Comparison of ENCODE assay signal across 25 cellular contexts in the genomic region with DNA sequence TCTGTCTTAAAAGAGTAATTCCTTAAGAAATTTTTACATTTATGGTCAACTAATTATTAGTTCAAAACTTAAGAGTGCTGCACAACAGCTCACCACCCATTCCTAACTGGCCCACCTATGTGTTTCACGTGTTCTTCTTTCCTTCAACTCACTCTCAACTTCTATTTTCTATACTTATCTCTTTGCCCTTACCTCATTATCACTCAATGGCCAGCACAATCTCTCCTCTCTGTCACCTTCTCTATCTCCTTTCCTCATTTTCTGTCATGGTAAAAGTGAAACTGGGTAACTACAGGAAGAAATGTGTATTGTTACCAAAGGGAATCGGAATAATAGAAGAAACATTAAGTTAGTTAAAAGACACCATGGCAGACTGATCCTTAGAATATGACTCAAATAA. TPM values are rescaled to one million over a fixed set of nuclear protein-coding genes. Genes with fewer than 3 reads are reported as not detected.
DNase-seq lines count a peak whose midpoint lies in the region; ATAC-seq, FAIRE-seq and TF ChIP-seq lines count a peak whose summit lies in the region.
"Had no signal": no experiment of that assay in that cellular context is flagged by ENCODE, and none has a peak within 500 bp of the region (broad histone marks: within the 10 kb centered on the region; RNA-seq: fewer than 3 reads in every experiment).

No MANE protein-coding gene starts in this region.

- H3K4me2 ChIP-seq in K562 (ENCODE audit: insufficient read depth, low read length) (peak overlapping the region; percentile 19; the same call in 1 of the 2 replicates), neural progenitor cell (peak overlapping the region; percentile 77), GM23248 (ENCODE audit: unreplicated experiment) (no peak overlapping the region)
- H3K4me2 ChIP-seq: BLaER1 had no signal

- H3K79me2 ChIP-seq in K562 (ENCODE audit: control insufficient read depth, insufficient read depth, low read length) (no peaks in the 10 kb centered on the region; the same call in 2 of the 3 replicates), neural progenitor cell (ENCODE audit: low read depth) (no peaks in the 10 kb centered on the region), GM23248 (ENCODE audit: insufficient read depth) (peaks cover 8% of the 10 kb centered on the region; the same call in 1 of the 2 replicates)

- no peaks in the 10 kb centered on the region for H3K27me3 ChIP-seq in K562 (ENCODE audit: control insufficient read depth in 2 of 2, insufficient read depth in 2 of 2, low read length in 2 of 2)
- no peaks in the 10 kb centered on the region for H3K27me3 ChIP-seq in neural progenitor cell
- H3K27me3 ChIP-seq in GM23248 (replicated peaks; ENCODE audit: insufficient read depth), result no peaks in the 10 kb centered on the region
- H3K27me3 ChIP-seq in body of pancreas, result no peaks in the 10 kb centered on the region
- H3K27me3 ChIP-seq: BE2C, BLaER1 had no signal

- no TSS peak for BruUV-seq in K562 (replicated peaks; lab: Mats Ljungman, UMichigan)

- no peak for FAIRE-seq in K562 (lab: Jason Lieb, UNC)
- FAIRE-seq: A204.1, G401.6, GM12891, GM19239 had no signal

- no peaks in the 10 kb centered on the region; the same call in 1 of the 2 replicates for H3K9me2 ChIP-seq in GM23248 (ENCODE audit: insufficient read depth)

- H3K9me3 ChIP-seq in K562 (replicated peaks; ENCODE audit: control insufficient read depth, insufficient read depth, low read depth, low read length), result no peaks in the 10 kb centered on the region
- H3K9me3 ChIP-seq in neural progenitor cell (ENCODE audit: low read depth), result peaks cover 10% of the 10 kb centered on the region
- no peaks in the 10 kb centered on the region for H3K9me3 ChIP-seq in GM23248 (ENCODE audit: low read depth)
- H3K9me3 ChIP-seq in body of pancreas, result no peaks in the 10 kb centered on the region
- H3K9me3 ChIP-seq: BE2C, BLaER1, Caco-2 had no signal

- POLR2A ChIA-PET in K562 (lab: Yijun Ruan, JAX), result no interaction called here

- H3K9me1 ChIP-seq in K562 (ENCODE audit: control insufficient read depth, insufficient read depth, low read length), result no peaks in the 10 kb centered on the region

- peaks cover 6 to 20% of the 10 kb centered on the region in 2 donors for H3K36me3 Mint-ChIP-seq in activated T-cell treated with anti-CD3 and anti-CD28 coated beads, Interleukin-2, amount 50 U/mL, for 72 hours (ENCODE audit: insufficient read depth in 2 of 2)
- H3K36me3 Mint-ChIP-seq in activated T-cell treated with anti-CD3 and anti-CD28 coated beads, Interleukin-2, amount 50 U/mL, for 24 hours (ENCODE audit: low read depth), result peaks cover 39% of the 10 kb centered on the region
- H3K36me3 Mint-ChIP-seq in nephron progenitor cell (ENCODE audit: low read depth), result no peaks in the 10 kb centered on the region
- peaks cover 16% of the 10 kb centered on the region for H3K36me3 Mint-ChIP-seq in neural progenitor cell

- H3K9ac ChIP-seq in K562 (ENCODE audit: insufficient read depth in 1 of 2, low read depth in 2 of 2, low read length in 2 of 2) (no peak overlapping the region), neural progenitor cell (no peak overlapping the region), GM23248 (no peak overlapping the region)
- H3K9ac ChIP-seq: BLaER1 had no signal

- no peak overlapping the region for H3K4me3 Mint-ChIP-seq in activated T-cell treated with anti-CD3 and anti-CD28 coated beads, Interleukin-2, amount 50 U/mL, for 72 hours
- no peak overlapping the region for H3K4me3 Mint-ChIP-seq in activated T-cell treated with anti-CD3 and anti-CD28 coated beads, Interleukin-2, amount 50 U/mL, for 24 hours
- H3K4me3 Mint-ChIP-seq in nephron progenitor cell (no peak overlapping the region), neural progenitor cell (no peak overlapping the region)
- H3K4me3 Mint-ChIP-seq: CD14-positive monocyte; CD4-positive, CD25-positive, alpha-beta regulatory T cell; CD8-positive, alpha-beta memory T cell had no signal

- no peak for TF ChIP-seq RAD21 in K562 (CRISPR knock-in tag; conservative IDR thresholded peaks at IDR 0.05 in 1 of 2, IDR thresholded peaks at IDR 0.05 in 1 of 2)

- peaks cover 0 to 2% of the 10 kb centered on the region in 2 experiments; a peak in 1 of 5 replicates for H3K4me1 ChIP-seq in K562 (replicated peaks in 1 of 2; ENCODE audit: control insufficient read depth in 2 of 2, insufficient read depth in 2 of 2, low read length in 2 of 2)
- peaks cover 77% of the 10 kb centered on the region for H3K4me1 ChIP-seq in neural progenitor cell
- peaks cover 11% of the 10 kb centered on the region for H3K4me1 ChIP-seq in GM23248 (ENCODE audit: insufficient read depth)
- H3K4me1 ChIP-seq in body of pancreas, result peaks cover 4% of the 10 kb centered on the region
- H3K4me1 ChIP-seq: BE2C, BLaER1, Caco-2 had no signal

- ATAC-seq in activated T-cell treated with anti-CD3 and anti-CD28 coated beads, Interleukin-2, amount 50 U/mL, for 72 hours (replicated peaks in 1 of 2), result no peak
- peak; percentile 53 for ATAC-seq in K562
- no peak for ATAC-seq in body of pancreas

- 28% methylated on average over 2 of the region's 2 CpGs for WGBS in K562 (ENCODE audit: insufficient coverage, low coverage, missing lambda C conversion rate)
- 96 to 100% methylated on average over 2 of the region's 2 CpGs for WGBS in GM23248 (ENCODE audit: low coverage in 1 of 2, low lambda C conversion rate in 2 of 2, missing lambda C conversion rate in 2 of 2), 2 experiments
- 96 to 97% methylated on average over 2 of the region's 2 CpGs for whole genome bisulfite sequencing in body of pancreas, 2 donors

- CTCF ChIA-PET in K562 (lab: Yijun Ruan, JAX; ENCODE audit: low intra/inter-chr PET ratio), result no interaction called here

- no peak for TF ChIP-seq EP300 in K562 (IDR thresholded peaks at IDR 0.05; ENCODE audit: low read length)

- H2AFZ ChIP-seq in K562 (ENCODE audit: low read depth, low read length) (no peak overlapping the region), neural progenitor cell (replicated peaks) (no peak overlapping the region), GM23248 (no peak overlapping the region)

- in situ Hi-C loops in K562 (cut with MboI) (no loop called here), GM23248 (cut with MboI) (no loop called here)

- H3K4me3 ChIP-seq in K562 (no peak overlapping the region), neural progenitor cell (no peak overlapping the region), GM23248 (no peak overlapping the region), body of pancreas (no peak overlapping the region)
- H3K4me3 ChIP-seq: BLaER1 had no signal

- no peak for DNase-seq in activated T-cell treated with anti-CD3 and anti-CD28 coated beads, Interleukin-2, amount 50 U/mL, for 72 hours
- no peak for DNase-seq in activated T-cell treated with anti-CD3 and anti-CD28 coated beads, Interleukin-2, amount 50 U/mL, for 24 hours
- no peak for DNase-seq in K562 (ENCODE audit: extremely low read depth in 1 of 4, low spot score in 3 of 4)
- no peak for DNase-seq in nephron progenitor cell
- no peak for DNase-seq in neural progenitor cell (ENCODE audit: low spot score)
- no peak for DNase-seq in GM23248
- no peak for DNase-seq in body of pancreas
- no peak for DNase-seq in COLO668 (lab: John Stamatoyannopoulos, UW; ENCODE audit: unreplicated experiment)
- DNase-seq: 8988T; ACHN; BE2C; C1 segment of cervical spinal cord; Caco-2; Calu3; CD4-positive, alpha-beta memory T cell; CD4-positive, CD25-positive, alpha-beta regulatory T cell; CD8-positive, alpha-beta memory T cell; DMS79 treated with DMSO at 0.1 percent for 48 hours; GF-D8 had no signal

- peak overlapping the region; percentile 7; the same call in 1 of the 3 replicates for H3K27ac ChIP-seq in K562 (ENCODE audit: extremely low read depth, low read depth, low read length)
- peak overlapping the region; percentile 71 for H3K27ac ChIP-seq in neural progenitor cell
- no peak overlapping the region for H3K27ac ChIP-seq in GM23248
- H3K27ac ChIP-seq in body of pancreas, result no peak overlapping the region
- H3K27ac ChIP-seq: BLaER1 had no signal

- H3K4me1 Mint-ChIP-seq in activated T-cell treated with anti-CD3 and anti-CD28 coated beads, Interleukin-2, amount 50 U/mL, for 72 hours (ENCODE audit: low read depth), result peaks cover 7% of the 10 kb centered on the region
- H3K4me1 Mint-ChIP-seq in activated T-cell treated with anti-CD3 and anti-CD28 coated beads, Interleukin-2, amount 50 U/mL, for 24 hours (ENCODE audit: low read depth), result peaks cover 24% of the 10 kb centered on the region
- H3K4me1 Mint-ChIP-seq in nephron progenitor cell (peaks cover 13% of the 10 kb centered on the region), neural progenitor cell (peaks cover 49% of the 10 kb centered on the region)

- H3K36me3 ChIP-seq in K562 (ENCODE audit: control insufficient read depth, insufficient read depth, low read length) (no peaks in the 10 kb centered on the region; the same call in 2 of the 3 replicates), neural progenitor cell (no peaks in the 10 kb centered on the region), GM23248 (ENCODE audit: low read depth) (no peaks in the 10 kb centered on the region), body of pancreas (replicated peaks in 1 of 2; ENCODE audit: insufficient read depth in 1 of 2, low read depth in 2 of 2) (no peaks in the 10 kb centered on the region)
- H3K36me3 ChIP-seq: BE2C, BLaER1 had no signal

- H3K27me3 Mint-ChIP-seq in activated T-cell treated with anti-CD3 and anti-CD28 coated beads, Interleukin-2, amount 50 U/mL, for 72 hours (ENCODE audit: low read depth), result no peaks in the 10 kb centered on the region
- H3K27me3 Mint-ChIP-seq in activated T-cell treated with anti-CD3 and anti-CD28 coated beads, Interleukin-2, amount 50 U/mL, for 24 hours, result no peaks in the 10 kb centered on the region
- H3K27me3 Mint-ChIP-seq in nephron progenitor cell (ENCODE audit: low read depth, poor library complexity) (peaks cover 4% of the 10 kb centered on the region), neural progenitor cell (ENCODE audit: insufficient read depth, low read depth) (peaks cover 5% of the 10 kb centered on the region)
- H3K27me3 Mint-ChIP-seq: CD4-positive, alpha-beta memory T cell; CD4-positive, CD25-positive, alpha-beta regulatory T cell; CD8-positive, alpha-beta memory T cell had no signal

- peak overlapping the region; percentile 11 for H3K27ac Mint-ChIP-seq in activated T-cell treated with anti-CD3 and anti-CD28 coated beads, Interleukin-2, amount 50 U/mL, for 72 hours
- no peak overlapping the region for H3K27ac Mint-ChIP-seq in activated T-cell treated with anti-CD3 and anti-CD28 coated beads, Interleukin-2, amount 50 U/mL, for 24 hours
- H3K27ac Mint-ChIP-seq in nephron progenitor cell (peak overlapping the region; percentile 14), neural progenitor cell (no peak overlapping the region)
- H3K27ac Mint-ChIP-seq: CD14-positive monocyte; CD4-positive, CD25-positive, alpha-beta regulatory T cell had no signal

- H3K9me3 Mint-ChIP-seq in activated T-cell treated with anti-CD3 and anti-CD28 coated beads, Interleukin-2, amount 50 U/mL, for 72 hours, result peaks cover 6 to 10% of the 10 kb centered on the region in 2 donors
- H3K9me3 Mint-ChIP-seq in activated T-cell treated with anti-CD3 and anti-CD28 coated beads, Interleukin-2, amount 50 U/mL, for 24 hours, result peaks cover 17% of the 10 kb centered on the region
- H3K9me3 Mint-ChIP-seq in nephron progenitor cell (peaks cover 6% of the 10 kb centered on the region), neural progenitor cell (peaks cover 25% of the 10 kb centered on the region)

- intact Hi-C loops in K562 (cut with micrococcal nuclease), result no loop called here
- intact Hi-C loops in body of pancreas (cut with DNase I), result no loop called here

- H3F3A ChIP-seq in neural progenitor cell (ENCODE audit: low read depth), result peaks cover 32% of the 10 kb centered on the region
- peaks cover 18% of the 10 kb centered on the region for H3F3A ChIP-seq in GM23248 (ENCODE audit: insufficient read depth)

- H4K20me1 ChIP-seq in K562 (replicated peaks; ENCODE audit: control insufficient read depth, insufficient read depth, low read length) (no peaks in the 10 kb centered on the region), neural progenitor cell (ENCODE audit: low read depth) (no peaks in the 10 kb centered on the region), GM23248 (ENCODE audit: insufficient read depth) (no peaks in the 10 kb centered on the region)
- H4K20me1 ChIP-seq: BLaER1 had no signal

- no peak for TF ChIP-seq CTCF in K562 (IDR thresholded peaks at IDR 0.05 in 2 of 3, conservative IDR thresholded peaks at IDR 0.05 in 1 of 3; ENCODE audit: insufficient read depth in 2 of 3, low read depth in 1 of 3, low read length in 3 of 3)
- no peak for TF ChIP-seq CTCF in nephron progenitor cell (IDR thresholded peaks at IDR 0.05)
- no peak for TF ChIP-seq CTCF in neural progenitor cell (IDR thresholded peaks at IDR 0.05)
- TF ChIP-seq CTCF in body of pancreas (IDR thresholded peaks at IDR 0.05), result no peak

- no peak for TF ChIP-seq POLR2A in K562 (conservative IDR thresholded peaks at IDR 0.05)
- no peak for TF ChIP-seq POLR2A in body of pancreas (IDR thresholded peaks at IDR 0.05)

RNA-seq across cellular contexts. Expression of a gene that starts 43.1 kb away (rescaled TPM):
- total RNA-seq in activated T-cell treated with anti-CD3 and anti-CD28 coated beads, Interleukin-2, amount 50 U/mL, for 72 hours, result 10 to 100 TPM; 17.7 to 19.9 TPM
- 36.5 and 51.3 TPM in 2 replicates for total RNA-seq in K562 (2011; cell fraction: chromatin; rRNA removed; ENCODE audit: low replicate concordance)
- 9.0 and 13.6 TPM in 2 replicates for total RNA-seq in K562 (2011; cell fraction: nucleolus; rRNA removed)
- total RNA-seq in K562 (2011; cell fraction: nucleoplasm; rRNA removed), result 24.3 and 35.3 TPM in 2 replicates
- total RNA-seq in K562 (2014; rRNA removed) (4.7 and 6.0 TPM in 2 replicates), K562 (2014; rRNA removed; fragmentation: Illumina TruSeq; extraction: Trizol) (10.7 and 13.0 TPM in 2 replicates), K562 (2015; rRNA removed; fragmentation: Illumina TruSeq; extraction: Trizol) (10.6 and 12.1 TPM in 2 replicates), K562 (2021) (9.1 and 9.3 TPM in 2 replicates), neural progenitor cell (ENCODE audit: low replicate concordance) (12.2 and 13.1 TPM in 2 replicates), body of pancreas (10 to 100 TPM in 1 of 2 donors, 1 to 10 TPM in 1; 6.9 to 26.2 TPM)
- polyA plus RNA-seq in K562 (2011; rRNA removed) (9.3 and 10.3 TPM in 2 replicates), K562 (2014; fragmentation: Illumina TruSeq; extraction: Trizol) (7.1 and 7.5 TPM in 2 replicates), K562 (2014; fragmentation: Nextera tagmentation; extraction: Ambion mirVana) (1 to 10 TPM; 2.1 to 3.3 TPM), K562 (2014; rRNA removed) (2.9 TPM in 2 replicates), GM23248 (2016; fragmentation: Nextera tagmentation; extraction: Ambion mirVana) (8.9 and 9.2 TPM in 2 replicates)
- 2.1 and 3.7 TPM in 2 replicates for polyA plus RNA-seq in K562 (2011; cell fraction: cytosol; rRNA removed)
- 10.5 and 19.6 TPM in 2 replicates for polyA plus RNA-seq in K562 (2011; cell fraction: nucleus; rRNA removed)
- 4.0 and 4.9 TPM in 2 replicates for polyA plus RNA-seq in K562 (2012)
- polyA minus RNA-seq in K562 (2011; rRNA and poly(A)+ RNA removed), result 34.2 and 47.7 TPM in 2 replicates
- polyA minus RNA-seq in K562 (2011; cell fraction: cytosol; rRNA and poly(A)+ RNA removed), result 5.2 and 7.3 TPM in 2 replicates
- polyA minus RNA-seq in K562 (2011; cell fraction: nucleus; rRNA and poly(A)+ RNA removed), result 30.2 and 68.3 TPM in 2 replicates
- total RNA-seq in GM23248 (2014; rRNA removed; shearing (Covaris generic)), result 21.3 and 28.1 TPM in 2 replicates

Comparison
In these comparisons a context has a peak if more than half of its experiments do, and no peak if none do; other contexts are left out.
1. H3K27ac Mint-ChIP-seq: peak in activated T-cell treated with anti-CD3 and anti-CD28 coated beads, Interleukin-2, amount 50 U/mL, for 72 hours (single experiment) and nephron progenitor cell (single experiment); none in activated T-cell treated with anti-CD3 and anti-CD28 coated beads, Interleukin-2, amount 50 U/mL, for 24 hours (single experiment) and neural progenitor cell (single experiment).
2. H3K27ac ChIP-seq: peak in K562 (single experiment) and neural progenitor cell (single experiment); none in GM23248 (single experiment) and body of pancreas (0 of 4).